Comparison of ENCODE assay signal across 8 cellular contexts in genomic region chr2:85326946-85327756, GRCh38. TPM values are rescaled to one million over a fixed set of nuclear protein-coding genes. Genes with fewer than 3 reads are reported as not detected.
A peak's percentile ranks its signal among the peaks of the same experiment; 100 is the strongest.
DNase-seq lines count a peak whose midpoint lies in the region; ATAC-seq and TF ChIP-seq lines count a peak whose summit lies in the region.

No MANE protein-coding gene starts in this region.

- no peaks in the 10 kb centered on the region for H3K27me3 ChIP-seq in vagina

- no peaks in the 10 kb centered on the region for H3K9me3 ChIP-seq in ES-I3 (ENCODE audit: control insufficient read depth, insufficient read depth, low read length)
- no peaks in the 10 kb centered on the region for H3K9me3 ChIP-seq in vagina

- no peak for TF ChIP-seq POLR2A in vagina (IDR thresholded peaks at IDR 0.05)

- H3K36me3 ChIP-seq in ES-I3 (ENCODE audit: insufficient read depth, low read length) (peaks cover 3% of the 10 kb centered on the region; the same call in 1 of the 2 replicates), vagina (peaks cover 0 to 27% of the 10 kb centered on the region in 2 donors)

- H3K9ac ChIP-seq in ES-I3 (ENCODE audit: low read depth, low read length), result peak overlapping the region; percentile 75

- intact Hi-C loops in vagina (cut with DNase I), result loop anchor here (2.0 kb wide), 1 partner anchor 28 kb away; the partner anchor contains the start of genes ELMOD3 and RETSAT

- H3K4me3 ChIP-seq in fibroblast of the aortic adventitia (ENCODE audit: low read depth, low read length) (peak overlapping the region; percentile 91), vagina (peak overlapping the region; percentile 55 to 83)

- no peaks in the 10 kb centered on the region for H3K27me3 Mint-ChIP-seq in activated T-cell treated with anti-CD3 and anti-CD28 coated beads, Interleukin-2, amount 50 U/mL, for 72 hours (ENCODE audit: low read depth)
- H3K27me3 Mint-ChIP-seq in osteocyte (ENCODE audit: unreplicated experiment), result no peaks in the 10 kb centered on the region

- peaks cover 26 to 53% of the 10 kb centered on the region in 2 donors for H3K36me3 Mint-ChIP-seq in activated T-cell treated with anti-CD3 and anti-CD28 coated beads, Interleukin-2, amount 50 U/mL, for 72 hours (ENCODE audit: insufficient read depth in 2 of 2)
- H3K36me3 Mint-ChIP-seq in osteocyte (ENCODE audit: unreplicated experiment), result peaks cover 25% of the 10 kb centered on the region

- H3K27ac ChIP-seq in vagina, result peak overlapping the region; percentile 96

- H3K27ac Mint-ChIP-seq in activated T-cell treated with anti-CD3 and anti-CD28 coated beads, Interleukin-2, amount 50 U/mL, for 72 hours, result peak overlapping the region; percentile 99
- H3K27ac Mint-ChIP-seq in osteocyte (ENCODE audit: unreplicated experiment), result peak overlapping the region; percentile 97

- H3K9me3 Mint-ChIP-seq in activated T-cell treated with anti-CD3 and anti-CD28 coated beads, Interleukin-2, amount 50 U/mL, for 72 hours, result peaks cover 0 to 2% of the 10 kb centered on the region in 2 donors
- no peaks in the 10 kb centered on the region for H3K9me3 Mint-ChIP-seq in osteocyte (ENCODE audit: unreplicated experiment)

- peak; percentile 41 for DNase-seq in HEK293T (ENCODE audit: extremely low spot score)
- peak; percentile 5 to 25 for DNase-seq in NOMO-1 (lab: John Stamatoyannopoulos, UW; ENCODE audit: unreplicated experiment in 2 of 2)
- DNase-seq in activated T-cell treated with anti-CD3 and anti-CD28 coated beads, Interleukin-2, amount 50 U/mL, for 72 hours, result peak; percentile 66 to 68
- DNase-seq in fibroblast of the aortic adventitia (ENCODE audit: low read depth), result peak; percentile 59
- no peak for DNase-seq in osteocyte (ENCODE audit: extremely low spot score, unreplicated experiment)
- no peak for DNase-seq in vagina (ENCODE audit: extremely low spot score in 2 of 2)
- DNase-seq in D341Med (ENCODE audit: low spot score), result no peak

- TF ChIP-seq CTCF in fibroblast of the aortic adventitia (IDR thresholded peaks at IDR 0.05; ENCODE audit: insufficient read depth, low read length), result no peak
- no peak for TF ChIP-seq CTCF in osteocyte (IDR thresholded peaks at IDR 0.05)
- TF ChIP-seq CTCF in vagina (IDR thresholded peaks at IDR 0.05), result no peak

- ATAC-seq in activated T-cell treated with anti-CD3 and anti-CD28 coated beads, Interleukin-2, amount 50 U/mL, for 72 hours (replicated peaks in 1 of 2), result peak; percentile 38 to 41

- H3K4me1 ChIP-seq in ES-I3 (ENCODE audit: insufficient read depth, low read length) (0 out of 2 replicates have a peak, but pooled peaks cover 5% of the 10 kb centered on the region), vagina (peaks cover 53% of the 10 kb centered on the region)

- CTCF ChIA-PET in HEK293T (lab: Yijun Ruan, JAX), result interaction anchor here (0.7 kb wide), 1 partner anchor 21 kb away, joined by 3 read pairs; no protein-coding TSS in a partner anchor

- POLR2A ChIA-PET in HEK293T (lab: Yijun Ruan, JAX), result interaction anchor here (0.6 to 3.6 kb wide), 16 partner anchors 9 to 420 kb away, joined by 3 to 20 read pairs (median 4); partner anchors contain the start of genes ELMOD3, RETSAT and SH2D6

- peaks cover 71% of the 10 kb centered on the region for H3K4me1 Mint-ChIP-seq in activated T-cell treated with anti-CD3 and anti-CD28 coated beads, Interleukin-2, amount 50 U/mL, for 72 hours (ENCODE audit: low read depth)
- H3K4me1 Mint-ChIP-seq in osteocyte (ENCODE audit: unreplicated experiment), result peaks cover 38% of the 10 kb centered on the region

- H3K4me3 Mint-ChIP-seq in activated T-cell treated with anti-CD3 and anti-CD28 coated beads, Interleukin-2, amount 50 U/mL, for 72 hours, result peak overlapping the region; percentile 98
- H3K4me3 Mint-ChIP-seq in osteocyte (ENCODE audit: unreplicated experiment), result peak overlapping the region; percentile 94

TF ChIP-seq in HEK293T, 16 proteins besides CTCF, POLR2A, EP300 and RAD21:
- TF ChIP-seq ARNT (IDR thresholded peaks at IDR 0.05), result no peak
- TF ChIP-seq PKNOX1 (IDR thresholded peaks at IDR 0.05), result no peak
- TF ChIP-seq SP1 (IDR thresholded peaks at IDR 0.05), result no peak
- no peak for TF ChIP-seq FOXA1 (IDR thresholded peaks at IDR 0.05)
- TF ChIP-seq TARDBP (IDR thresholded peaks at IDR 0.05), result no peak
- no peak for TF ChIP-seq CTBP1 (IDR thresholded peaks at IDR 0.05; ENCODE audit: borderline replicate concordance)
- TF ChIP-seq SUZ12 (IDR thresholded peaks at IDR 0.05), result no peak
- no peak for TF ChIP-seq BHLHE40 (IDR thresholded peaks at IDR 0.05; ENCODE audit: borderline replicate concordance)
- no peak for TF ChIP-seq ZNF384 (IDR thresholded peaks at IDR 0.05)
- no peak for TF ChIP-seq FOXM1 (IDR thresholded peaks at IDR 0.05; ENCODE audit: borderline replicate concordance)
- no peak for TF ChIP-seq L3MBTL2 (conservative IDR thresholded peaks at IDR 0.05)
- no peak for TF ChIP-seq ELF4 (IDR thresholded peaks at IDR 0.05)
- TF ChIP-seq FOXK2 (IDR thresholded peaks at IDR 0.05), result no peak

RNA-seq across cellular contexts. Expression of gene TGOLN2, which starts 0.6 kb away (rescaled TPM):
- 100 to 1,000 TPM; 102 to 106 TPM for total RNA-seq in activated T-cell treated with anti-CD3 and anti-CD28 coated beads, Interleukin-2, amount 50 U/mL, for 72 hours
- total RNA-seq in fibroblast of the aortic adventitia (ENCODE audit: low replicate concordance), result 90.3 and 112 TPM in 2 replicates
- total RNA-seq in osteocyte, result 91.2 and 94.8 TPM in 2 replicates
- total RNA-seq in vagina, result 96.0 TPM

RNA-seq across cellular contexts. Expression of gene RETSAT, which starts 27.2 kb away (rescaled TPM):
- 10 to 100 TPM; 26.8 to 31.8 TPM for total RNA-seq in activated T-cell treated with anti-CD3 and anti-CD28 coated beads, Interleukin-2, amount 50 U/mL, for 72 hours
- total RNA-seq in fibroblast of the aortic adventitia (ENCODE audit: low replicate concordance) (31.2 and 60.1 TPM in 2 replicates), osteocyte (34.1 and 38.8 TPM in 2 replicates), vagina (62.1 TPM)

RNA-seq across cellular contexts. Expression of gene ELMOD3, which starts 27.4 kb away (rescaled TPM):
- 10 to 100 TPM; 19.3 to 23.7 TPM for total RNA-seq in activated T-cell treated with anti-CD3 and anti-CD28 coated beads, Interleukin-2, amount 50 U/mL, for 72 hours
- total RNA-seq in fibroblast of the aortic adventitia (ENCODE audit: low replicate concordance) (9.0 and 19.3 TPM in 2 replicates), osteocyte (19.6 and 21.1 TPM in 2 replicates), vagina (44.7 TPM)

Comparison
In these comparisons a context has a peak if more than half of its experiments do, and no peak if none do; other contexts are left out.
1. DNase-seq: peak in HEK293T (single experiment), NOMO-1 (2 of 2), activated T-cell treated with anti-CD3 and anti-CD28 coated beads, Interleukin-2, amount 50 U/mL, for 72 hours (2 of 2) and fibroblast of the aortic adventitia (single experiment); none in osteocyte (single experiment), vagina (0 of 2) and D341Med (single experiment).